8 cellular contexts compared by ENCODE assay signal in the genomic region with DNA sequence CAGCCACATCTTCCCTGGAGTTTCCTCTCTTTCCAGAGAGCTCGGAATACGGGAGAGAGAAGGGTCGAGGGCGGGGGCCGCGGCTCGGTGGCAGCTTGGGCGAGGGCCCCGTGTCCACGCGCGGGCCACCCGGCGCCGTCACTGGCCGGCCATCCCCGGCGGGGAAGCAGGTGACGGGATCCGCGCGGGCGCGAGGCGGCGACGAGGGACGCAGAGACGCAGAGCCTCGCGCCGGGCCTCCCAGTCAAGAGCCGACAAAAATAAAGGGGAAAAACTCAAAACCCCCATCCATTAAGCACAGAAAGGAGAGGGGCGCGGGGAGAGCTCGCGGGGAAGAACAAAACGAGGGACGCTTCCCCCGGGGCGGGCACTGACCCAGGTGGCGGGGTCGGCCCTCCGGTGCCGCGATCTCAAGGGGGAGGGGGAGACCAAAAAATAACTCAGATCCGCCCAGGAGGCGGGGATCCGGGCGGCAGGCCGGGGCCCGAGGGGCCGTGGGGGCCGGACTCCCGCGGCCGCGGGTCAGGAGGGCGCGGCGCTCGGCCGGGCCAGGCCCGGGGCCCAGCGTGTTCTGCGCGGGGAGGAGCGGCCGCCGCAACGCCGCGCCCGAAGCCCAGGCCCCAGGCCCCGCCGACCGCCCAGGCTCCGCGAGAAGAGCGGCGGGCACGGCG. TPM values are rescaled to one million over a fixed set of nuclear protein-coding genes. Genes with fewer than 3 reads are reported as not detected.
DNase-seq lines count a peak whose midpoint lies in the region; ATAC-seq and TF ChIP-seq lines count a peak whose summit lies in the region.

No MANE protein-coding gene starts in this region.

- peak overlapping the region; percentile 36; the same call in 1 of the 2 replicates for H3K18ac ChIP-seq in IMR-90 (ENCODE audit: low read depth, low read length)

- H2BK120ac ChIP-seq in IMR-90 (ENCODE audit: low read depth, low read length): no peak overlapping the region

- peaks cover 2% of the 10 kb centered on the region; the same call in 1 of the 2 replicates for H3K4me1 ChIP-seq in IMR-90 (ENCODE audit: control insufficient read depth, insufficient read depth, low read length)
- peaks cover 4 to 29% (median 8%) of the 10 kb centered on the region in 4 donors for H3K4me1 ChIP-seq in liver (ENCODE audit: control insufficient read depth in 4 of 4, insufficient read depth in 4 of 4, low read length in 3 of 4)

- peak overlapping the region; percentile 85 for H2AK9ac ChIP-seq in IMR-90 (replicated peaks; ENCODE audit: low read depth, low read length, poor library complexity)

- no peak for TF ChIP-seq CTCF in IMR-90 (conservative IDR thresholded peaks at IDR 0.05; ENCODE audit: low read depth, low read length)
- no peak for TF ChIP-seq CTCF in liver (IDR thresholded peaks at IDR 0.05; ENCODE audit: low read depth, low read length, missing input control)

- in situ Hi-C loops in IMR-90 (cut with MboI; ENCODE audit: low sequenced_read_pairs): loop anchor here (10.0 kb wide), 1 partner anchor 58 kb away; the partner anchor contains the start of gene CHMP3

- H3K9me1 ChIP-seq in IMR-90 (ENCODE audit: insufficient read depth, low read length): no peaks in the 10 kb centered on the region

- H3K4me2 ChIP-seq in IMR-90 (ENCODE audit: low read depth, low read length): peak overlapping the region; percentile 97

- H4K91ac ChIP-seq in IMR-90 (ENCODE audit: insufficient read depth, low read depth, low read length): no peak overlapping the region

- H4K5ac ChIP-seq in IMR-90 (ENCODE audit: low read depth, low read length): no peak overlapping the region

- WGBS in IMR-90 (ENCODE audit: extremely low coverage in 2 of 2, insufficient read length in 1 of 2), 2 experiments: 1% methylated on average over 22 of the region's 83 CpGs; no CpG with 5 or more reads in 1 of the 2 experiments
- under 1% methylated on average over 83 of the region's 83 CpGs for WGBS in liver

- CTCF ChIA-PET in IMR-90 (lab: Yijun Ruan, JAX): no interaction called here

- peak; percentile 57; the same call in 1 of the 2 replicates for TF ChIP-seq POLR2A in IMR-90 (IDR thresholded peaks at IDR 0.05; ENCODE audit: low read depth, low read length)

- H3K27me3 ChIP-seq in IMR-90 (ENCODE audit: control insufficient read depth, insufficient read depth, low read length): no peaks in the 10 kb centered on the region
- H3K27me3 ChIP-seq in liver (ENCODE audit: control insufficient read depth in 4 of 4, insufficient read depth in 4 of 4, low read length in 3 of 4): no peaks in the 10 kb centered on the region

- H2BK5ac ChIP-seq in IMR-90 (ENCODE audit: low read depth, low read length, poor library complexity, severe bottlenecking): peak overlapping the region; percentile 58

- H3K4me3 ChIP-seq in GM08714 (ENCODE audit: low read length): peak overlapping the region; percentile 83
- H3K4me3 ChIP-seq in IMR-90 (ENCODE audit: insufficient read depth, low read depth, low read length): peak overlapping the region; percentile 80
- peak overlapping the region; percentile 64 to 96 (median 95) for H3K4me3 ChIP-seq in liver (ENCODE audit: low read depth in 1 of 3, low read length in 3 of 3)

- H3K9ac ChIP-seq in IMR-90 (ENCODE audit: low read depth, low read length) (peak overlapping the region; percentile 87), liver (ENCODE audit: low read depth in 1 of 2, low read length in 2 of 2) (peak overlapping the region; percentile 89 to 97)

- H3K79me1 ChIP-seq in IMR-90 (ENCODE audit: low read depth in 1 of 2, low read length in 2 of 2): peaks cover 4 to 11% of the 10 kb centered on the region in 2 experiments; a peak in 2 of 4 replicates

- peak overlapping the region; percentile 75 for H3K56ac ChIP-seq in IMR-90 (ENCODE audit: extremely low read depth, insufficient read depth, low read length)

- no peak overlapping the region for H2BK20ac ChIP-seq in IMR-90 (ENCODE audit: low read depth, low read length)

- H2AFZ ChIP-seq in IMR-90 (replicated peaks; ENCODE audit: low read length, poor library complexity): peak overlapping the region; percentile 89

- peak overlapping the region in 1 of 2 experiments; percentile 43; a peak in 1 of 4 replicates for H4K8ac ChIP-seq in IMR-90 (ENCODE audit: low read depth in 2 of 2, low read length in 2 of 2)

- H4K20me1 ChIP-seq in IMR-90 (ENCODE audit: insufficient read depth, low read length): no peaks in the 10 kb centered on the region; the same call in 1 of the 2 replicates

- no peaks in the 10 kb centered on the region for H3K9me3 ChIP-seq in IMR-90 (ENCODE audit: control insufficient read depth, insufficient read depth, low read length)
- no peaks in the 10 kb centered on the region for H3K9me3 ChIP-seq in liver (ENCODE audit: control insufficient read depth in 4 of 4, low read length in 3 of 4)

- intact Hi-C loops in IMR-90 (cut with micrococcal nuclease): loop anchor here (1.0 to 5.0 kb wide), 3 partner anchors 106 to 182 kb away; partner anchors contain the start of gene KDM3A

- POLR2A ChIA-PET in IMR-90 (lab: Charles Lee; ENCODE audit: unreplicated experiment): interaction anchor here (0.6 kb wide), 1 partner anchor 181 kb away, joined by 10 read pairs; no protein-coding TSS in a partner anchor

- peak overlapping the region; percentile 77 for H3K4ac ChIP-seq in IMR-90 (ENCODE audit: low read depth, low read length)

- H3K14ac ChIP-seq in IMR-90 (replicated peaks; ENCODE audit: low read depth, low read length): peak overlapping the region; percentile 89

- dilution Hi-C loops in IMR-90 (cut with HindIII; ENCODE audit: low sequenced_read_pairs, unreplicated experiment): no loop called here

- no peak overlapping the region for H2AK5ac ChIP-seq in IMR-90 (ENCODE audit: low read depth, low read length)

- TF ChIP-seq RAD21 in IMR-90 (IDR thresholded peaks at IDR 0.05; ENCODE audit: low read length): no peak
- no peak for TF ChIP-seq RAD21 in liver (IDR thresholded peaks at IDR 0.05)

- H3K36me3 ChIP-seq in IMR-90 (ENCODE audit: control insufficient read depth, insufficient read depth, low read length): no peaks in the 10 kb centered on the region
- H3K36me3 ChIP-seq in liver (ENCODE audit: control insufficient read depth in 4 of 4, insufficient read depth in 3 of 4, low read depth in 1 of 4, low read length in 3 of 4): peaks cover 0 to 12% (median 5%) of the 10 kb centered on the region in 4 donors

- DNase-seq in IMR-90: no peak
- peak in 3 of 4 experiments; percentile 26 to 39 (median 31) for DNase-seq in activated CD4-positive, CD25-positive, alpha-beta regulatory T cell (lab: John Stamatoyannopoulos, UW)
- DNase-seq in cerebellum (ENCODE audit: low spot score): peak; percentile 53
- DNase-seq in stimulated activated CD4-positive, alpha-beta T cell treated with anti-CD3 and anti-CD28 coated beads, Interleukin-4, amount 100 ng/mL, for 24 hours: peak; percentile 48
- no peak for DNase-seq in OCI-M2 (lab: John Stamatoyannopoulos, UW; ENCODE audit: unreplicated experiment)

- peak; percentile 34 for ATAC-seq in GM21717 (IDR thresholded peaks at IDR 0.05; ENCODE audit: unreplicated experiment)
- peak; percentile 24 for ATAC-seq in IMR-90 (ENCODE audit: low read depth)

- BruUV-seq in IMR-90 (replicated peaks; lab: Mats Ljungman, UMichigan): no TSS peak

- peak overlapping the region; percentile 91; the same call in 1 of the 2 replicates for H3K23ac ChIP-seq in IMR-90 (ENCODE audit: low read depth, low read length)

- no peak overlapping the region for H2BK15ac ChIP-seq in IMR-90 (ENCODE audit: low read depth, low read length)

- H3K27ac ChIP-seq in IMR-90 (ENCODE audit: insufficient read depth, low read length): peak overlapping the region; percentile 64
- peak overlapping the region; percentile 97 to 98 for H3K27ac ChIP-seq in liver (ENCODE audit: low read depth in 1 of 2, low read length in 2 of 2)

TF ChIP-seq in IMR-90, 13 proteins besides CTCF, POLR2A, EP300 and RAD21:
- no peak for TF ChIP-seq SMC3 (IDR thresholded peaks at IDR 0.05; ENCODE audit: low read depth, low read length)
- no peak for TF ChIP-seq NFE2L2 (IDR thresholded peaks at IDR 0.05; ENCODE audit: low read depth, low read length)
- no peak for TF ChIP-seq RCOR1 (IDR thresholded peaks at IDR 0.05; ENCODE audit: insufficient replicate concordance, low read length)
- TF ChIP-seq MXI1 (IDR thresholded peaks at IDR 0.05; ENCODE audit: borderline replicate concordance, low read depth, low read length): 0 out of 2 replicates have a peak, but pooled peaks have one; percentile 17

RNA-seq across cellular contexts. Expression of gene RNF103, which starts 0.7 kb away (rescaled TPM):
- 5.6 and 10.0 TPM in 2 replicates for total RNA-seq in IMR-90 (2012; rRNA removed)
- 5.5 and 7.2 TPM in 2 replicates for polyA plus RNA-seq in IMR-90 (2012; rRNA removed)
- polyA plus RNA-seq in IMR-90 (2012; cell fraction: cytosol; rRNA removed): 2.0 and 2.4 TPM in 2 replicates
- 2.2 and 13.9 TPM in 2 replicates for polyA plus RNA-seq in IMR-90 (2012; cell fraction: nucleus; rRNA removed; ENCODE audit: low replicate concordance)
- 33.1 TPM for total RNA-seq in cerebellum
- 10 to 100 TPM; 18.5 to 38.2 TPM for total RNA-seq in liver
- polyA plus RNA-seq in liver: 10 to 100 TPM; 15.4 to 20.4 TPM

RNA-seq across cellular contexts. Expression of gene CHMP3, which starts 59.8 kb away (rescaled TPM):
- total RNA-seq in IMR-90 (2012; rRNA removed): 38.4 and 81.4 TPM in 2 replicates
- 61.0 and 84.6 TPM in 2 replicates for polyA plus RNA-seq in IMR-90 (2012; rRNA removed)
- polyA plus RNA-seq in IMR-90 (2012; cell fraction: cytosol; rRNA removed): 19.9 and 31.0 TPM in 2 replicates
- 4.6 and 24.0 TPM in 2 replicates for polyA plus RNA-seq in IMR-90 (2012; cell fraction: nucleus; rRNA removed; ENCODE audit: low replicate concordance)
- total RNA-seq in cerebellum: 38.5 TPM
- total RNA-seq in liver: 10 to 100 TPM; 20.6 to 25.0 TPM
- 10 to 100 TPM; 23.0 to 25.1 TPM for polyA plus RNA-seq in liver

Comparison
In these comparisons a context has a peak if more than half of its experiments do, and no peak if none do; other contexts are left out.
1. DNase-seq: peak in activated CD4-positive, CD25-positive, alpha-beta regulatory T cell (3 of 4), cerebellum (single experiment) and stimulated activated CD4-positive, alpha-beta T cell treated with anti-CD3 and anti-CD28 coated beads, Interleukin-4, amount 100 ng/mL, for 24 hours (single experiment); none in IMR-90 (single experiment) and OCI-M2 (single experiment).
2. Peak in every context shown above with its lines, with median percentiles within 50 percentile points of each other: H3K4me3 ChIP-seq.